10 cellular contexts compared by ENCODE assay signal in the genomic region with DNA sequence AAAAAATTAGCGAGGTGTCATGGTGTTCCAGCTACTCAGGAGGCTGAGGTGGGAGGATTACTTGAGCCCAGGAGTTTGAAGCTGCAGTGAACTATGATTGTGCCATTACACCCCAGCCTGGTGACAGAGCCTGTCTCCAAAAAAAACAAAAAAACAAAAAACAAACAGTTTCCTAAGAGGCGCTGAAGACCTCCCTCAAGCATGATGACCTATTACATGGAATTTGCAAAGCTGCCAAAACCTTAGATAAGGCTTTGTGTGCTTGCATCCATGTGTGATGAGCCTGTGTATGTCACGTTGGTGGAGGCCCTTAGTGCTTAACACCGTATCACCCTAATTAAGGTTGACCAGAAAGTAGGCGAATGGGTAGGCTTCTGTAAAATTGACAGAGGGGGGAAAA.
"Had no signal": no experiment of that assay in that cellular context is flagged by ENCODE, and none has a peak within 500 bp of the region (broad histone marks: within the 10 kb centered on the region; RNA-seq: fewer than 3 reads in every experiment).

No MANE protein-coding gene starts in this region.

- H3K27ac ChIP-seq: HL-60 had no signal

- H3K4me3 ChIP-seq: GM23338, K562 had no signal

- ATAC-seq: GM23338, K562 had no signal

- FAIRE-seq: H1, H54 had no signal

- DNase-seq: H9, HCEC 1CT, HFFc6, IMR-90, KG1 had no signal
